1 cellular context compared by ENCODE assay signal in the genomic region with DNA sequence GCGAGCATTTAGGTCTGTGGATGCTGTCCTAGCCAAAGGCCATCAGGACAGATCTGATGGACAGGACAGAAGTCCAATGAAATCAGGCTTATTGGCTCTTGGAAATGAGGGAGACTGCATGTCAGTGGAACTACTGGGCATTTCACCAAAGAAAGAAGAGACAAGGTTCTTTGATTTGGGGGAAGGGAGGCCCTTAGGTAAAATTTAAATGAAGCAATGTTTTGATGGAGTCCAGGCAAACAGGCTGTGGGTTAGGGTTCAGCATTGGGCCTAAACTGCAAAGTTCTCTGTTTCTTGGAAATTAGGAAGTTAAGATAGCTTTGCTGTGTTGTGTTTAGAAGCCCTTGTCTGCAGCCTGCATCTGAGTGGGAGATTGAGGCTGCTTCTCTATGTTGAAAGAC.
A peak's percentile ranks its signal among the peaks of the same experiment; 100 is the strongest.
TF ChIP-seq lines count a peak whose summit lies in the region.

No MANE protein-coding gene starts in this region.

TF ChIP-seq in K562, 482 proteins besides CTCF, POLR2A, EP300 and RAD21:
- TF ChIP-seq, protein P1, sequence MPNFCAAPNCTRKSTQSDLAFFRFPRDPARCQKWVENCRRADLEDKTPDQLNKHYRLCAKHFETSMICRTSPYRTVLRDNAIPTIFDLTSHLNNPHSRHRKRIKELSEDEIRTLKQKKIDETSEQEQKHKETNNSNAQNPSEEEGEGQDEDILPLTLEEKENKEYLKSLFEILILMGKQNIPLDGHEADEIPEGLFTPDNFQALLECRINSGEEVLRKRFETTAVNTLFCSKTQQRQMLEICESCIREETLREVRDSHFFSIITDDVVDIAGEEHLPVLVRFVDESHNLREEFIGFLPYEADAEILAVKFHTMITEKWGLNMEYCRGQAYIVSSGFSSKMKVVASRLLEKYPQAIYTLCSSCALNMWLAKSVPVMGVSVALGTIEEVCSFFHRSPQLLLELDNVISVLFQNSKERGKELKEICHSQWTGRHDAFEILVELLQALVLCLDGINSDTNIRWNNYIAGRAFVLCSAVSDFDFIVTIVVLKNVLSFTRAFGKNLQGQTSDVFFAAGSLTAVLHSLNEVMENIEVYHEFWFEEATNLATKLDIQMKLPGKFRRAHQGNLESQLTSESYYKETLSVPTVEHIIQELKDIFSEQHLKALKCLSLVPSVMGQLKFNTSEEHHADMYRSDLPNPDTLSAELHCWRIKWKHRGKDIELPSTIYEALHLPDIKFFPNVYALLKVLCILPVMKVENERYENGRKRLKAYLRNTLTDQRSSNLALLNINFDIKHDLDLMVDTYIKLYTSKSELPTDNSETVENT (CRISPR knock-in tag; IDR thresholded peaks at IDR 0.05), result no peak
- no peak for TF ChIP-seq ASH1L (IDR thresholded peaks at IDR 0.05; ENCODE audit: borderline replicate concordance, low read depth, partially characterized antibody)
- TF ChIP-seq, protein P2, sequence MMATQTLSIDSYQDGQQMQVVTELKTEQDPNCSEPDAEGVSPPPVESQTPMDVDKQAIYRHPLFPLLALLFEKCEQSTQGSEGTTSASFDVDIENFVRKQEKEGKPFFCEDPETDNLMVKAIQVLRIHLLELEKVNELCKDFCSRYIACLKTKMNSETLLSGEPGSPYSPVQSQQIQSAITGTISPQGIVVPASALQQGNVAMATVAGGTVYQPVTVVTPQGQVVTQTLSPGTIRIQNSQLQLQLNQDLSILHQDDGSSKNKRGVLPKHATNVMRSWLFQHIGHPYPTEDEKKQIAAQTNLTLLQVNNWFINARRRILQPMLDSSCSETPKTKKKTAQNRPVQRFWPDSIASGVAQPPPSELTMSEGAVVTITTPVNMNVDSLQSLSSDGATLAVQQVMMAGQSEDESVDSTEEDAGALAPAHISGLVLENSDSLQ (IDR thresholded peaks at IDR 0.05), result peak; percentile 86
- TF ChIP-seq PBX2 (CRISPR knock-in tag; IDR thresholded peaks at IDR 0.05; ENCODE audit: low read depth), result no peak
- peak; percentile 48 for TF ChIP-seq PBX2 (tag; conservative IDR thresholded peaks at IDR 0.05; ENCODE audit: low read depth)
- TF ChIP-seq PPARD (CRISPR knock-in tag; IDR thresholded peaks at IDR 0.05), result no peak
